In genomic region chr17:37848690-37849616, GRCh38 we compare ENCODE assay signal across 8 cellular contexts.
DNase-seq lines count a peak whose midpoint lies in the region; ATAC-seq, FAIRE-seq and TF ChIP-seq lines count a peak whose summit lies in the region.
"Had no signal": no experiment of that assay in that cellular context is flagged by ENCODE, and none has a peak within 500 bp of the region (broad histone marks: within the 10 kb centered on the region; RNA-seq: fewer than 3 reads in every experiment).

No MANE protein-coding gene starts in this region.

- CTCF ChIA-PET in Panc1 (lab: Charles Lee) = no interaction called here
- CTCF ChIA-PET in OCI-LY7 (lab: Charles Lee; ENCODE audit: unreplicated experiment) = no interaction called here

- TF ChIP-seq POLR2A in H54 (IDR thresholded peaks at IDR 0.05; ENCODE audit: low read depth, low read length) = no peak

- BruUV-seq in Panc1 (replicated peaks; lab: Mats Ljungman, UMichigan) (no TSS peak), OCI-LY7 (replicated peaks; lab: Mats Ljungman, UMichigan) (no TSS peak)

- no peak for TF ChIP-seq CTCF in Panc1 (IDR thresholded peaks at IDR 0.05)
- no peak for TF ChIP-seq CTCF in OCI-LY7 (conservative IDR thresholded peaks at IDR 0.05; ENCODE audit: low read length)
- no peak for TF ChIP-seq CTCF in dorsolateral prefrontal cortex (IDR thresholded peaks at IDR 0.05 in 54 of 56, conservative IDR thresholded peaks at IDR 0.05 in 2 of 56; ENCODE audit: low read depth in 1 of 56, partially characterized antibody in 56 of 56)

- FAIRE-seq in H54 (lab: Jason Lieb, UNC) = no peak

- 0 out of 2 replicates have a peak, but pooled peaks have one; percentile 30 for ATAC-seq in Panc1
- no peak for ATAC-seq in aorta (ENCODE audit: low FRiP score)

- H3K4me3 ChIP-seq in Panc1 (ENCODE audit: low read depth in 2 of 2, low read length in 2 of 2) = no peak overlapping the region
- no peak overlapping the region for H3K4me3 ChIP-seq in aorta (ENCODE audit: low read length in 2 of 2)
- H3K4me3 ChIP-seq in OCI-LY7 (ENCODE audit: low read depth, low read length, poor library complexity, severe bottlenecking) = no peak overlapping the region
- H3K4me3 ChIP-seq in dorsolateral prefrontal cortex = no peak overlapping the region
- H3K4me3 ChIP-seq: thoracic aorta had no signal

- no peaks in the 10 kb centered on the region for H3K9me2 ChIP-seq in OCI-LY7 (ENCODE audit: insufficient read depth, low read length)

- intact Hi-C loops in Panc1 (cut with micrococcal nuclease; ENCODE audit: unreplicated experiment) (no loop called here), aorta (cut with DNase I) (no loop called here), OCI-LY7 (cut with micrococcal nuclease; ENCODE audit: unreplicated experiment) (no loop called here), dorsolateral prefrontal cortex (cut with DNase I) (no loop called here)

- POLR2A ChIA-PET in Panc1 (lab: Charles Lee) (no interaction called here), OCI-LY7 (lab: Charles Lee) (interaction anchor here (1.0 kb wide), 1 partner anchor 21 kb away, joined by 3 read pairs; no protein-coding TSS in a partner anchor)

- H3K36me3 ChIP-seq in Panc1 (ENCODE audit: control insufficient read depth, insufficient read depth, low read length) (no peaks in the 10 kb centered on the region), aorta (ENCODE audit: control insufficient read depth in 1 of 2, insufficient read depth in 2 of 2, low read length in 1 of 2) (no peaks in the 10 kb centered on the region), OCI-LY7 (ENCODE audit: insufficient read depth, low read length) (no peaks in the 10 kb centered on the region)
- H3K36me3 ChIP-seq: thoracic aorta had no signal

- WGBS in aorta, 2 donors = 85 to 87% methylated on average over 15 of the region's 15 CpGs

- H3K9me3 ChIP-seq in Panc1 (ENCODE audit: control insufficient read depth, insufficient read depth, low read depth, low read length) = no peaks in the 10 kb centered on the region
- no peaks in the 10 kb centered on the region for H3K9me3 ChIP-seq in aorta (ENCODE audit: control insufficient read depth, low read length)
- H3K9me3 ChIP-seq in OCI-LY7 (ENCODE audit: low read length) = no peaks in the 10 kb centered on the region
- H3K9me3 ChIP-seq: thoracic aorta had no signal

- H2AFZ ChIP-seq in OCI-LY7 (ENCODE audit: low read length) = no peak overlapping the region

- no peak overlapping the region for H3K4me2 ChIP-seq in OCI-LY7 (ENCODE audit: low read length)

- DNase-seq in GM04503 (ENCODE audit: low read depth) (peak; percentile 54), H54 (ENCODE audit: insufficient read length, low spot score) (peak; percentile 78), Panc1 (ENCODE audit: low read depth, low spot score) (no peak), epithelial cell of prostate (ENCODE audit: low read depth, low spot score) (peak; percentile 88), aorta (no peak), OCI-LY7 (ENCODE audit: low spot score) (no peak), dorsolateral prefrontal cortex (no peak)

- no peaks in the 10 kb centered on the region for H3K79me2 ChIP-seq in OCI-LY7 (ENCODE audit: insufficient read depth, low read depth, low read length)

- in situ Hi-C loops in Panc1 (cut with HindIII; ENCODE audit: low pct_unique_long_range_greater_than_20kb, low sequenced_read_pairs) = no loop called here

- no peaks in the 10 kb centered on the region for H3K27me3 ChIP-seq in Panc1 (ENCODE audit: control insufficient read depth, insufficient read depth, low read length)
- H3K27me3 ChIP-seq in aorta (ENCODE audit: control insufficient read depth in 1 of 2, insufficient read depth in 2 of 2, low read length in 1 of 2) = no peaks in the 10 kb centered on the region
- H3K27me3 ChIP-seq in dorsolateral prefrontal cortex = peaks cover 0 to 39% (median 15%) of the 10 kb centered on the region in 45 donors

- H4K20me1 ChIP-seq in OCI-LY7 (ENCODE audit: insufficient read depth, low read length) = no peaks in the 10 kb centered on the region

- H3K4me1 ChIP-seq in Panc1 (ENCODE audit: control insufficient read depth, insufficient read depth, low read length) = no peaks in the 10 kb centered on the region
- no peaks in the 10 kb centered on the region for H3K4me1 ChIP-seq in aorta (ENCODE audit: control insufficient read depth in 1 of 2, insufficient read depth in 2 of 2, low read length in 2 of 2)
- H3K4me1 ChIP-seq in OCI-LY7 (ENCODE audit: insufficient read depth, low read length, poor library complexity, severe bottlenecking) = peaks cover 4% of the 10 kb centered on the region

- no peak overlapping the region for H3K27ac ChIP-seq in Panc1 (ENCODE audit: low read length)
- H3K27ac ChIP-seq in epithelial cell of prostate = no peak overlapping the region
- no peak overlapping the region for H3K27ac ChIP-seq in aorta (ENCODE audit: low read depth in 1 of 2, low read length in 2 of 2)
- no peak overlapping the region for H3K27ac ChIP-seq in OCI-LY7 (ENCODE audit: low read depth, low read length, poor library complexity, severe bottlenecking)
- no peak overlapping the region for H3K27ac ChIP-seq in dorsolateral prefrontal cortex
- H3K27ac ChIP-seq: thoracic aorta had no signal

Comparison
In these comparisons a context has a peak if more than half of its experiments do, and no peak if none do; other contexts are left out.
1. DNase-seq: peak in GM04503 (single experiment), H54 (single experiment) and epithelial cell of prostate (single experiment); none in Panc1 (single experiment), aorta (0 of 2), OCI-LY7 (single experiment) and dorsolateral prefrontal cortex (0 of 10).